1 cellular context compared by ENCODE assay signal in the genomic region with DNA sequence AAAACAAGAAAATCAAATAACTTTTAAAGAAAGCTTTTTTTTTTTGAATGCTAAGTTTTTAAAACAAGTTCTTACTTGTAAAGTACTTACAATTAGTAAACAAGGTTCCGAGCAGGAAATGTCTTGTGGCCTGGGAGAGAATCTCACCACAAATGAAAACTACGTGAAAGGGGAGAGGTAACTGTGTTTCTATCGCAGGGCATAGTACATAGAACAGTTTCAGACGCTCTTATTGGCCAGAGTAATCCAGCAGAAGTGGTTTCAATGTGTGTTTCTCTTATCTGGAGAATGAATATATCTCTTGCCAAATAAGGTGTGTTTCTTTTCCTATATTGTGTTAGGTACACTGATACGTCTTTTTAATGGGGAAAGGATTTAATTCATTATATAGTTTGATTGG.
TF ChIP-seq lines count a peak whose summit lies in the region.

A gene with protein sequence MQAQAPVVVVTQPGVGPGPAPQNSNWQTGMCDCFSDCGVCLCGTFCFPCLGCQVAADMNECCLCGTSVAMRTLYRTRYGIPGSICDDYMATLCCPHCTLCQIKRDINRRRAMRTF (minus strand): TSS at position 154 of the 400 bp plus-strand sequence. CDS start 6,808 bp downstream, outside the sequence.

TF ChIP-seq in HepG2, 621 proteins besides CTCF, POLR2A, EP300 and RAD21 (continued from another document and continues in another):
- TF ChIP-seq, protein P1, sequence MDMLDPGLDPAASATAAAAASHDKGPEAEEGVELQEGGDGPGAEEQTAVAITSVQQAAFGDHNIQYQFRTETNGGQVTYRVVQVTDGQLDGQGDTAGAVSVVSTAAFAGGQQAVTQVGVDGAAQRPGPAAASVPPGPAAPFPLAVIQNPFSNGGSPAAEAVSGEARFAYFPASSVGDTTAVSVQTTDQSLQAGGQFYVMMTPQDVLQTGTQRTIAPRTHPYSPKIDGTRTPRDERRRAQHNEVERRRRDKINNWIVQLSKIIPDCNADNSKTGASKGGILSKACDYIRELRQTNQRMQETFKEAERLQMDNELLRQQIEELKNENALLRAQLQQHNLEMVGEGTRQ (IDR thresholded peaks at IDR 0.05; ENCODE audit: low read depth, low read length), result no peak
- TF ChIP-seq, protein P1 (CRISPR knock-in tag; IDR thresholded peaks at IDR 0.05; ENCODE audit: borderline replicate concordance), result no peak
- TF ChIP-seq ZNF550 (CRISPR knock-in tag; IDR thresholded peaks at IDR 0.05; ENCODE audit: borderline replicate concordance), result no peak
- no peak for TF ChIP-seq ZNF543 (CRISPR knock-in tag; IDR thresholded peaks at IDR 0.05)
- TF ChIP-seq SOX6 (IDR thresholded peaks at IDR 0.05), result no peak
- TF ChIP-seq SOX6 (CRISPR knock-in tag; IDR thresholded peaks at IDR 0.05), result no peak
- TF ChIP-seq, protein P2, sequence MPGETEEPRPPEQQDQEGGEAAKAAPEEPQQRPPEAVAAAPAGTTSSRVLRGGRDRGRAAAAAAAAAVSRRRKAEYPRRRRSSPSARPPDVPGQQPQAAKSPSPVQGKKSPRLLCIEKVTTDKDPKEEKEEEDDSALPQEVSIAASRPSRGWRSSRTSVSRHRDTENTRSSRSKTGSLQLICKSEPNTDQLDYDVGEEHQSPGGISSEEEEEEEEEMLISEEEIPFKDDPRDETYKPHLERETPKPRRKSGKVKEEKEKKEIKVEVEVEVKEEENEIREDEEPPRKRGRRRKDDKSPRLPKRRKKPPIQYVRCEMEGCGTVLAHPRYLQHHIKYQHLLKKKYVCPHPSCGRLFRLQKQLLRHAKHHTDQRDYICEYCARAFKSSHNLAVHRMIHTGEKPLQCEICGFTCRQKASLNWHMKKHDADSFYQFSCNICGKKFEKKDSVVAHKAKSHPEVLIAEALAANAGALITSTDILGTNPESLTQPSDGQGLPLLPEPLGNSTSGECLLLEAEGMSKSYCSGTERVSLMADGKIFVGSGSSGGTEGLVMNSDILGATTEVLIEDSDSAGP (CRISPR knock-in tag; IDR thresholded peaks at IDR 0.05; ENCODE audit: borderline replicate concordance), result no peak
- no peak for TF ChIP-seq FOXO1 (CRISPR knock-in tag; IDR thresholded peaks at IDR 0.05)
- TF ChIP-seq, protein P3, sequence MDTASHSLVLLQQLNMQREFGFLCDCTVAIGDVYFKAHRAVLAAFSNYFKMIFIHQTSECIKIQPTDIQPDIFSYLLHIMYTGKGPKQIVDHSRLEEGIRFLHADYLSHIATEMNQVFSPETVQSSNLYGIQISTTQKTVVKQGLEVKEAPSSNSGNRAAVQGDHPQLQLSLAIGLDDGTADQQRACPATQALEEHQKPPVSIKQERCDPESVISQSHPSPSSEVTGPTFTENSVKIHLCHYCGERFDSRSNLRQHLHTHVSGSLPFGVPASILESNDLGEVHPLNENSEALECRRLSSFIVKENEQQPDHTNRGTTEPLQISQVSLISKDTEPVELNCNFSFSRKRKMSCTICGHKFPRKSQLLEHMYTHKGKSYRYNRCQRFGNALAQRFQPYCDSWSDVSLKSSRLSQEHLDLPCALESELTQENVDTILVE (CRISPR knock-in tag; IDR thresholded peaks at IDR 0.05), result no peak
- TF ChIP-seq PLRG1 (conservative IDR thresholded peaks at IDR 0.05), result no peak
- no peak for TF ChIP-seq ZNF121 (CRISPR knock-in tag; IDR thresholded peaks at IDR 0.05)
- no peak for TF ChIP-seq SIN3B (IDR thresholded peaks at IDR 0.05; ENCODE audit: low read length)
- no peak for TF ChIP-seq ZNF256 (CRISPR knock-in tag; conservative IDR thresholded peaks at IDR 0.05)
- TF ChIP-seq, protein P4, sequence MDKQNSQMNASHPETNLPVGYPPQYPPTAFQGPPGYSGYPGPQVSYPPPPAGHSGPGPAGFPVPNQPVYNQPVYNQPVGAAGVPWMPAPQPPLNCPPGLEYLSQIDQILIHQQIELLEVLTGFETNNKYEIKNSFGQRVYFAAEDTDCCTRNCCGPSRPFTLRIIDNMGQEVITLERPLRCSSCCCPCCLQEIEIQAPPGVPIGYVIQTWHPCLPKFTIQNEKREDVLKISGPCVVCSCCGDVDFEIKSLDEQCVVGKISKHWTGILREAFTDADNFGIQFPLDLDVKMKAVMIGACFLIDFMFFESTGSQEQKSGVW (CRISPR knock-in tag; IDR thresholded peaks at IDR 0.05; ENCODE audit: borderline replicate concordance), result no peak
- no peak for TF ChIP-seq ESRRA (CRISPR knock-in tag; IDR thresholded peaks at IDR 0.05; ENCODE audit: low read depth)
- TF ChIP-seq CENPT (CRISPR knock-in tag; IDR thresholded peaks at IDR 0.05; ENCODE audit: low read depth), result no peak
- TF ChIP-seq, protein P5, sequence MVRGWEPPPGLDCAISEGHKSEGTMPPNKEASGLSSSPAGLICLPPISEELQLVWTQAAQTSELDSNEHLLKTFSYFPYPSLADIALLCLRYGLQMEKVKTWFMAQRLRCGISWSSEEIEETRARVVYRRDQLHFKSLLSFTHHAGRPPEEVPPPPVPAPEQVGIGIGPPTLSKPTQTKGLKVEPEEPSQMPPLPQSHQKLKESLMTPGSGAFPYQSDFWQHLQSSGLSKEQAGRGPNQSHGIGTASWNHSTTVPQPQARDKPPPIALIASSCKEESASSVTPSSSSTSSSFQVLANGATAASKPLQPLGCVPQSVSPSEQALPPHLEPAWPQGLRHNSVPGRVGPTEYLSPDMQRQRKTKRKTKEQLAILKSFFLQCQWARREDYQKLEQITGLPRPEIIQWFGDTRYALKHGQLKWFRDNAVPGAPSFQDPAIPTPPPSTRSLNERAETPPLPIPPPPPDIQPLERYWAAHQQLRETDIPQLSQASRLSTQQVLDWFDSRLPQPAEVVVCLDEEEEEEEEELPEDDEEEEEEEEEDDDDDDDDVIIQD (CRISPR knock-in tag; IDR thresholded peaks at IDR 0.05; ENCODE audit: low read depth), result peak; percentile 26; the same call in 1 of the 2 replicates
- no peak for TF ChIP-seq ZNF468 (CRISPR knock-in tag; IDR thresholded peaks at IDR 0.05)
- peak; percentile 79 for TF ChIP-seq SAP130 (CRISPR knock-in tag; IDR thresholded peaks at IDR 0.05; ENCODE audit: low read depth)
- no peak for TF ChIP-seq SMC3 (IDR thresholded peaks at IDR 0.05; ENCODE audit: low read length)
- no peak for TF ChIP-seq MBNL3 (CRISPR knock-in tag; conservative IDR thresholded peaks at IDR 0.05)
- no peak for TF ChIP-seq FOXA1 (IDR thresholded peaks at IDR 0.05)
- no peak for TF ChIP-seq FOXA1 (CRISPR knock-in tag; IDR thresholded peaks at IDR 0.05)
- TF ChIP-seq ZNF747 (CRISPR knock-in tag; IDR thresholded peaks at IDR 0.05; ENCODE audit: borderline replicate concordance), result no peak
- TF ChIP-seq EED (CRISPR knock-in tag; IDR thresholded peaks at IDR 0.05), result no peak
- TF ChIP-seq SIN3A (IDR thresholded peaks at IDR 0.05; ENCODE audit: borderline replicate concordance, low read depth, low read length), result 0 out of 2 replicates have a peak, but pooled peaks have one; percentile 33
- no peak for TF ChIP-seq KMT2B (CRISPR knock-in tag; IDR thresholded peaks at IDR 0.05)
- no peak for TF ChIP-seq CCDC6 (CRISPR knock-in tag; IDR thresholded peaks at IDR 0.05)
- TF ChIP-seq, protein P6, sequence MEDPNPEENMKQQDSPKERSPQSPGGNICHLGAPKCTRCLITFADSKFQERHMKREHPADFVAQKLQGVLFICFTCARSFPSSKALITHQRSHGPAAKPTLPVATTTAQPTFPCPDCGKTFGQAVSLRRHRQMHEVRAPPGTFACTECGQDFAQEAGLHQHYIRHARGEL (CRISPR knock-in tag; IDR thresholded peaks at IDR 0.05), result no peak
- TF ChIP-seq NFE2 (CRISPR knock-in tag; IDR thresholded peaks at IDR 0.05), result no peak
- no peak for TF ChIP-seq RARA (CRISPR knock-in tag; IDR thresholded peaks at IDR 0.05)
- TF ChIP-seq RXRA (CRISPR knock-in tag; IDR thresholded peaks at IDR 0.05), result no peak
- TF ChIP-seq, protein P7, sequence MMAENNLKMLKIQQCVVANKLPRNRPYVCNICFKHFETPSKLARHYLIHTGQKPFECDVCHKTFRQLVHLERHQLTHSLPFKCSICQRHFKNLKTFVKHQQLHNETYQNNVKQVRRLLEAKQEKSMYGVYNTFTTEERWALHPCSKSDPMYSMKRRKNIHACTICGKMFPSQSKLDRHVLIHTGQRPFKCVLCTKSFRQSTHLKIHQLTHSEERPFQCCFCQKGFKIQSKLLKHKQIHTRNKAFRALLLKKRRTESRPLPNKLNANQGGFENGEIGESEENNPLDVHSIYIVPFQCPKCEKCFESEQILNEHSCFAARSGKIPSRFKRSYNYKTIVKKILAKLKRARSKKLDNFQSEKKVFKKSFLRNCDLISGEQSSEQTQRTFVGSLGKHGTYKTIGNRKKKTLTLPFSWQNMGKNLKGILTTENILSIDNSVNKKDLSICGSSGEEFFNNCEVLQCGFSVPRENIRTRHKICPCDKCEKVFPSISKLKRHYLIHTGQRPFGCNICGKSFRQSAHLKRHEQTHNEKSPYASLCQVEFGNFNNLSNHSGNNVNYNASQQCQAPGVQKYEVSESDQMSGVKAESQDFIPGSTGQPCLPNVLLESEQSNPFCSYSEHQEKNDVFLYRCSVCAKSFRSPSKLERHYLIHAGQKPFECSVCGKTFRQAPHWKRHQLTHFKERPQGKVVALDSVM (CRISPR knock-in tag; IDR thresholded peaks at IDR 0.05), result no peak
- no peak for TF ChIP-seq ZNF260 (CRISPR knock-in tag; IDR thresholded peaks at IDR 0.05; ENCODE audit: borderline replicate concordance, low read depth)
- TF ChIP-seq ZNF713 (CRISPR knock-in tag; IDR thresholded peaks at IDR 0.05), result no peak
- 0 out of 2 replicates have a peak, but pooled peaks have one; percentile 12 for TF ChIP-seq PPARG (CRISPR knock-in tag; conservative IDR thresholded peaks at IDR 0.05)
- no peak for TF ChIP-seq RFX3 (CRISPR knock-in tag; IDR thresholded peaks at IDR 0.05)
- TF ChIP-seq, protein P8, sequence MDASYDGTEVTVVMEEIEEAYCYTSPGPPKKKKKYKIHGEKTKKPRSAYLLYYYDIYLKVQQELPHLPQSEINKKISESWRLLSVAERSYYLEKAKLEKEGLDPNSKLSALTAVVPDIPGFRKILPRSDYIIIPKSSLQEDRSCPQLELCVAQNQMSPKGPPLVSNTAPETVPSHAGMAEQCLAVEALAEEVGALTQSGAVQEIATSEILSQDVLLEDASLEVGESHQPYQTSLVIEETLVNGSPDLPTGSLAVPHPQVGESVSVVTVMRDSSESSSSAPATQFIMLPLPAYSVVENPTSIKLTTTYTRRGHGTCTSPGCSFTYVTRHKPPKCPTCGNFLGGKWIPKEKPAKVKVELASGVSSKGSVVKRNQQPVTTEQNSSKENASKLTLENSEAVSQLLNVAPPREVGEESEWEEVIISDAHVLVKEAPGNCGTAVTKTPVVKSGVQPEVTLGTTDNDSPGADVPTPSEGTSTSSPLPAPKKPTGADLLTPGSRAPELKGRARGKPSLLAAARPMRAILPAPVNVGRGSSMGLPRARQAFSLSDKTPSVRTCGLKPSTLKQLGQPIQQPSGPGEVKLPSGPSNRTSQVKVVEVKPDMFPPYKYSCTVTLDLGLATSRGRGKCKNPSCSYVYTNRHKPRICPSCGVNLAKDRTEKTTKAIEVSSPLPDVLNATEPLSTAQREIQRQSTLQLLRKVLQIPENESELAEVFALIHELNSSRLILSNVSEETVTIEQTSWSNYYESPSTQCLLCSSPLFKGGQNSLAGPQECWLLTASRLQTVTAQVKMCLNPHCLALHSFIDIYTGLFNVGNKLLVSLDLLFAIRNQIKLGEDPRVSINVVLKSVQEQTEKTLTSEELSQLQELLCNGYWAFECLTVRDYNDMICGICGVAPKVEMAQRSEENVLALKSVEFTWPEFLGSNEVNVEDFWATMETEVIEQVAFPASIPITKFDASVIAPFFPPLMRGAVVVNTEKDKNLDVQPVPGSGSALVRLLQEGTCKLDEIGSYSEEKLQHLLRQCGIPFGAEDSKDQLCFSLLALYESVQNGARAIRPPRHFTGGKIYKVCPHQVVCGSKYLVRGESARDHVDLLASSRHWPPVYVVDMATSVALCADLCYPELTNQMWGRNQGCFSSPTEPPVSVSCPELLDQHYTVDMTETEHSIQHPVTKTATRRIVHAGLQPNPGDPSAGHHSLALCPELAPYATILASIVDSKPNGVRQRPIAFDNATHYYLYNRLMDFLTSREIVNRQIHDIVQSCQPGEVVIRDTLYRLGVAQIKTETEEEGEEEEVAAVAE (CRISPR knock-in tag; IDR thresholded peaks at IDR 0.05; ENCODE audit: borderline replicate concordance), result 0 out of 2 replicates have a peak, but pooled peaks have one; percentile 27
- peak; percentile 24 for TF ChIP-seq ASH2L (IDR thresholded peaks at IDR 0.05; ENCODE audit: insufficient read length, low read depth, low read length)
- TF ChIP-seq ZNF17 (CRISPR knock-in tag; IDR thresholded peaks at IDR 0.05), result no peak
- TF ChIP-seq, protein P9, sequence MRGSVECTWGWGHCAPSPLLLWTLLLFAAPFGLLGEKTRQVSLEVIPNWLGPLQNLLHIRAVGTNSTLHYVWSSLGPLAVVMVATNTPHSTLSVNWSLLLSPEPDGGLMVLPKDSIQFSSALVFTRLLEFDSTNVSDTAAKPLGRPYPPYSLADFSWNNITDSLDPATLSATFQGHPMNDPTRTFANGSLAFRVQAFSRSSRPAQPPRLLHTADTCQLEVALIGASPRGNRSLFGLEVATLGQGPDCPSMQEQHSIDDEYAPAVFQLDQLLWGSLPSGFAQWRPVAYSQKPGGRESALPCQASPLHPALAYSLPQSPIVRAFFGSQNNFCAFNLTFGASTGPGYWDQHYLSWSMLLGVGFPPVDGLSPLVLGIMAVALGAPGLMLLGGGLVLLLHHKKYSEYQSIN (CRISPR knock-in tag; IDR thresholded peaks at IDR 0.05; ENCODE audit: borderline replicate concordance), result no peak
- no peak for TF ChIP-seq HHEX (CRISPR knock-in tag; IDR thresholded peaks at IDR 0.05)
- no peak for TF ChIP-seq NR2F1 (CRISPR knock-in tag; IDR thresholded peaks at IDR 0.05)
- no peak for TF ChIP-seq ZSCAN20 (CRISPR knock-in tag; IDR thresholded peaks at IDR 0.05; ENCODE audit: borderline replicate concordance)
- TF ChIP-seq MXI1 (IDR thresholded peaks at IDR 0.05; ENCODE audit: borderline replicate concordance, low read depth, low read length), result no peak
- no peak for TF ChIP-seq TEAD3 (CRISPR knock-in tag; optimal IDR thresholded peaks at IDR 0.05; ENCODE audit: borderline replicate concordance)
- TF ChIP-seq ZFY (CRISPR knock-in tag; IDR thresholded peaks at IDR 0.05), result no peak
- no peak for TF ChIP-seq KMT2A (CRISPR knock-in tag; IDR thresholded peaks at IDR 0.05)
- no peak for TF ChIP-seq GATAD2A (CRISPR knock-in tag; IDR thresholded peaks at IDR 0.05)
- no peak for TF ChIP-seq MTF2 (CRISPR knock-in tag; IDR thresholded peaks at IDR 0.05; ENCODE audit: borderline replicate concordance)
- TF ChIP-seq ZNF546 (CRISPR knock-in tag; conservative IDR thresholded peaks at IDR 0.05), result no peak
- no peak for TF ChIP-seq ZNF263 (CRISPR knock-in tag; IDR thresholded peaks at IDR 0.05)
- no peak for TF ChIP-seq ZNF703 (CRISPR knock-in tag; IDR thresholded peaks at IDR 0.05; ENCODE audit: borderline replicate concordance)
- TF ChIP-seq ATRX (CRISPR knock-in tag; IDR thresholded peaks at IDR 0.05; ENCODE audit: borderline replicate concordance), result no peak
- no peak for TF ChIP-seq KAT7 (CRISPR knock-in tag; IDR thresholded peaks at IDR 0.05; ENCODE audit: borderline replicate concordance)
- no peak for TF ChIP-seq NFRKB (IDR thresholded peaks at IDR 0.05)
- no peak for TF ChIP-seq YEATS2 (CRISPR knock-in tag; IDR thresholded peaks at IDR 0.05; ENCODE audit: borderline replicate concordance)
- TF ChIP-seq KDM2A (CRISPR knock-in tag; IDR thresholded peaks at IDR 0.05; ENCODE audit: borderline replicate concordance, low read depth), result no peak
- TF ChIP-seq JDP2 (CRISPR knock-in tag; IDR thresholded peaks at IDR 0.05; ENCODE audit: borderline replicate concordance), result no peak
- TF ChIP-seq PHB2 (IDR thresholded peaks at IDR 0.05; ENCODE audit: partially characterized antibody), result no peak
